In the genomic region with DNA sequence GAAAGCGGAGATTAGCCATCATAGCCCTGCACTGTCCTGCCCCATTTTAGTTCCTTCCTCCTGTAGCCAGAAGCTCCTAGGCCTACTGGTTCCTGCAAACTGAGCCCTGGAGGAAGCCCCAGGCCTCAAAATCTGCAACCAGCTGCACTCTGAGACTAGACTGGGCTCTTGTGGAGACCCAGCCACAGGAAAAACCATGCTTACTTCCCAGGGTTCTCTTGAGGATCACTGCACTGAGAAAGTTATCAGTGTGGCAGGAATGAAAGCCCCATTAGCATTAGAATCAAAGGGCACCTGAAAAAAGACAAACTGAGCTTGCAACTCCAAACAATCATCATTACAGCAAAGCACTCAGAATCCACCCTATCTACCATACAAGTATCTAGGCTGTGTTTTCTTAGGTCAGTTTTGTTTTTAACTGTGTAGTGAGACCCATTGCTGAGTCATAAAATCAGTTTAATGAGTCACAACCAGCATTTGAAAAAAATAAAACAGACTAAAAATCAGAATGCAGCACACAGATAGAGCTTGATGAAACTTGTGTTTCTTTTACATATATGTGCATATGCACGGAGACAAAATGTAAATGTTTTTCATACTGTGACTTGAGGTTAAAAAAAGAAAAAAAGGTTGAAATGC, we compare ENCODE assay signal across 13 cellular contexts.
DNase-seq lines count a peak whose midpoint lies in the region; ATAC-seq and TF ChIP-seq lines count a peak whose summit lies in the region.
"Had no signal": no experiment of that assay in that cellular context is flagged by ENCODE, and none has a peak within 500 bp of the region (broad histone marks: within the 10 kb centered on the region; RNA-seq: fewer than 3 reads in every experiment).

No MANE protein-coding gene starts in this region.

- in situ Hi-C loops in IMR-90 (cut with MboI; ENCODE audit: low sequenced_read_pairs): no loop called here

- no TSS peak for BruUV-seq in IMR-90 (replicated peaks; lab: Mats Ljungman, UMichigan)

- H3K36me3 ChIP-seq in IMR-90 (ENCODE audit: control insufficient read depth, insufficient read depth, low read length) (no peaks in the 10 kb centered on the region), mesenchymal stem cell (ENCODE audit: control insufficient read depth in 1 of 2, insufficient read depth in 2 of 2, low read depth in 1 of 2, low read length in 2 of 2) (no peaks in the 10 kb centered on the region)
- H3K36me3 ChIP-seq: gastrocnemius medialis, transverse colon had no signal

- peak overlapping the region; percentile 70 for H3K18ac ChIP-seq in IMR-90 (ENCODE audit: low read depth, low read length)
- peak overlapping the region; percentile 70 to 76 for H3K18ac ChIP-seq in mesenchymal stem cell (ENCODE audit: low read depth in 1 of 2, low read length in 2 of 2)

- H3K23ac ChIP-seq in IMR-90 (ENCODE audit: low read depth, low read length) (0 out of 2 replicates have a peak overlapping the region, but pooled peaks have one; percentile 4), mesenchymal stem cell (ENCODE audit: low read length in 2 of 2) (no peak overlapping the region)

- TF ChIP-seq CTCF in IMR-90 (conservative IDR thresholded peaks at IDR 0.05; ENCODE audit: low read depth, low read length): no peak
- TF ChIP-seq CTCF in choroid plexus epithelial cell (conservative IDR thresholded peaks at IDR 0.05; ENCODE audit: low read depth, low read length): no peak

- H3K27me3 ChIP-seq in IMR-90 (ENCODE audit: control insufficient read depth, insufficient read depth, low read length): no peaks in the 10 kb centered on the region
- H3K27me3 ChIP-seq in mesenchymal stem cell (ENCODE audit: control insufficient read depth in 1 of 2, insufficient read depth in 1 of 2, low read length in 2 of 2): no peaks in the 10 kb centered on the region
- H3K27me3 ChIP-seq: gastrocnemius medialis, transverse colon had no signal

- 100% methylated on average over 1 of the region's 2 CpGs; no CpG with 5 or more reads in 1 of the 2 experiments for WGBS in IMR-90 (ENCODE audit: extremely low coverage in 2 of 2, insufficient read length in 1 of 2), 2 experiments
- 70% methylated on average over 2 of the region's 2 CpGs for WGBS in mesenchymal stem cell

- intact Hi-C loops in IMR-90 (cut with micrococcal nuclease): no loop called here

- H2AFZ ChIP-seq in IMR-90 (replicated peaks; ENCODE audit: low read length, poor library complexity) (peak overlapping the region; percentile 45), mesenchymal stem cell (ENCODE audit: low read depth, low read length) (peak overlapping the region; percentile 31)

- H3K79me1 ChIP-seq in IMR-90 (ENCODE audit: low read depth in 1 of 2, low read length in 2 of 2): no peaks in the 10 kb centered on the region
- H3K79me1 ChIP-seq in mesenchymal stem cell (replicated peaks; ENCODE audit: low read length, poor library complexity, severe bottlenecking): no peaks in the 10 kb centered on the region

- peak overlapping the region; percentile 6 for H2AK9ac ChIP-seq in IMR-90 (replicated peaks; ENCODE audit: low read depth, low read length, poor library complexity)

- H3K4ac ChIP-seq in IMR-90 (ENCODE audit: low read depth, low read length) (peak overlapping the region; percentile 87), mesenchymal stem cell (ENCODE audit: low read depth in 1 of 2, low read length in 2 of 2) (peak overlapping the region; percentile 17 to 71)

- peak overlapping the region; percentile 69; the same call in 1 of the 2 replicates for H4K5ac ChIP-seq in IMR-90 (ENCODE audit: low read depth, low read length)

- peak overlapping the region; percentile 50; the same call in 1 of the 2 replicates for H3K56ac ChIP-seq in IMR-90 (ENCODE audit: extremely low read depth, insufficient read depth, low read length)

- POLR2A ChIA-PET in IMR-90 (lab: Charles Lee; ENCODE audit: unreplicated experiment): no interaction called here

- dilution Hi-C loops in IMR-90 (cut with HindIII; ENCODE audit: low sequenced_read_pairs, unreplicated experiment): no loop called here

- no peak overlapping the region for H3K4me3 ChIP-seq in IMR-90 (ENCODE audit: insufficient read depth, low read depth, low read length)
- H3K4me3 ChIP-seq in choroid plexus epithelial cell (ENCODE audit: low read depth, low read length): no peak overlapping the region
- H3K4me3 ChIP-seq in mesenchymal stem cell (ENCODE audit: insufficient read depth in 1 of 2, low read depth in 1 of 2, low read length in 2 of 2): no peak overlapping the region
- H3K4me3 ChIP-seq: gastrocnemius medialis, transverse colon had no signal

- H2AK5ac ChIP-seq in IMR-90 (ENCODE audit: low read depth, low read length) (peak overlapping the region; percentile 78; the same call in 1 of the 2 replicates), mesenchymal stem cell (ENCODE audit: low read length, severe bottlenecking) (peak overlapping the region; percentile 97)

- H4K91ac ChIP-seq in IMR-90 (ENCODE audit: insufficient read depth, low read depth, low read length): peak overlapping the region; percentile 86
- H4K91ac ChIP-seq in mesenchymal stem cell (ENCODE audit: low read length): peak overlapping the region; percentile 71

- H3K9me3 ChIP-seq in IMR-90 (ENCODE audit: control insufficient read depth, insufficient read depth, low read length): no peaks in the 10 kb centered on the region
- no peaks in the 10 kb centered on the region for H3K9me3 ChIP-seq in mesenchymal stem cell (ENCODE audit: control insufficient read depth, low read length)
- H3K9me3 ChIP-seq: gastrocnemius medialis, transverse colon had no signal

- H2BK5ac ChIP-seq in IMR-90 (ENCODE audit: low read depth, low read length, poor library complexity, severe bottlenecking): peak overlapping the region; percentile 79
- peak overlapping the region; percentile 68 for H2BK5ac ChIP-seq in mesenchymal stem cell (ENCODE audit: low read depth, low read length, poor library complexity, severe bottlenecking)

- H2BK20ac ChIP-seq in IMR-90 (ENCODE audit: low read depth, low read length): peak overlapping the region; percentile 96

- H3K4me2 ChIP-seq in IMR-90 (ENCODE audit: low read depth, low read length): peak overlapping the region; percentile 25
- H3K4me2 ChIP-seq in mesenchymal stem cell (ENCODE audit: low read length, poor library complexity, severe bottlenecking): no peak overlapping the region

- ATAC-seq in IMR-90 (ENCODE audit: low read depth) (peak; percentile 88), HG02759 (IDR thresholded peaks at IDR 0.05; ENCODE audit: unreplicated experiment) (no peak)

- no peak for TF ChIP-seq POLR2A in IMR-90 (IDR thresholded peaks at IDR 0.05; ENCODE audit: low read depth, low read length)

- no peak for TF ChIP-seq RAD21 in IMR-90 (IDR thresholded peaks at IDR 0.05; ENCODE audit: low read length)

- DNase-seq in EH (ENCODE audit: low read depth): peak; percentile 83
- DNase-seq in IMR-90: peak; percentile 90
- DNase-seq in choroid plexus epithelial cell (ENCODE audit: low read depth): peak; percentile 78
- DNase-seq in mesenchymal stem cell: peak; percentile 77
- DNase-seq in cerebellar nuclear complex (lab: John Stamatoyannopoulos, UW): no peak
- no peak for DNase-seq in DMS 273 treated with DMSO at 0.1 percent for 48 hours (lab: John Stamatoyannopoulos, UW)
- no peak for DNase-seq in activated naive CD4-positive, alpha-beta T cell treated with Interleukin-2 at 50 U/mL for 16 hours
- DNase-seq: CD4-positive, alpha-beta memory T cell; gastrocnemius medialis; NCI-H2107; T1000; transverse colon had no signal

- peak overlapping the region; percentile 24 to 71; a peak in 2 of 4 replicates for H4K8ac ChIP-seq in IMR-90 (ENCODE audit: low read depth in 2 of 2, low read length in 2 of 2)
- H4K8ac ChIP-seq in mesenchymal stem cell (ENCODE audit: low read length): peak overlapping the region; percentile 74

- peak overlapping the region; percentile 78 for H3K27ac ChIP-seq in IMR-90 (ENCODE audit: insufficient read depth, low read length)
- H3K27ac ChIP-seq in mesenchymal stem cell (ENCODE audit: low read length, poor library complexity, severe bottlenecking): peak overlapping the region; percentile 57
- H3K27ac ChIP-seq: transverse colon had no signal

- H2BK15ac ChIP-seq in IMR-90 (ENCODE audit: low read depth, low read length) (peak overlapping the region; percentile 84; the same call in 2 of the 3 replicates), mesenchymal stem cell (ENCODE audit: low read depth, poor library complexity, severe bottlenecking) (no peak overlapping the region)

- H2BK12ac ChIP-seq in mesenchymal stem cell (ENCODE audit: low read length in 2 of 2): peak overlapping the region in 1 of 2 experiments; percentile 78

- no peaks in the 10 kb centered on the region for H4K20me1 ChIP-seq in IMR-90 (ENCODE audit: insufficient read depth, low read length)

- no peak overlapping the region for H3K9ac ChIP-seq in IMR-90 (ENCODE audit: low read depth, low read length)
- peak overlapping the region; percentile 35 for H3K9ac ChIP-seq in mesenchymal stem cell (ENCODE audit: low read length)

- H2BK120ac ChIP-seq in IMR-90 (ENCODE audit: low read depth, low read length) (peak overlapping the region; percentile 93), mesenchymal stem cell (ENCODE audit: low read depth, low read length) (no peak overlapping the region)

- H3K14ac ChIP-seq in IMR-90 (replicated peaks; ENCODE audit: low read depth, low read length): peak overlapping the region; percentile 80
- H3K14ac ChIP-seq in mesenchymal stem cell (ENCODE audit: low read length in 2 of 2): no peak overlapping the region

- CTCF ChIA-PET in IMR-90 (lab: Yijun Ruan, JAX): interaction anchor here (0.6 to 1.2 kb wide), 3 partner anchors 80 to 1151 kb away, joined by 3 read pairs; no protein-coding TSS in a partner anchor

- H3K4me1 ChIP-seq in IMR-90 (ENCODE audit: control insufficient read depth, insufficient read depth, low read length) (peaks cover 18% of the 10 kb centered on the region), mesenchymal stem cell (ENCODE audit: control insufficient read depth, insufficient read depth, low read depth, low read length) (peaks cover 14% of the 10 kb centered on the region)
- H3K4me1 ChIP-seq: transverse colon had no signal

- H3K9me1 ChIP-seq in IMR-90 (ENCODE audit: insufficient read depth, low read length): peaks cover 11% of the 10 kb centered on the region

TF ChIP-seq in IMR-90, 13 proteins besides CTCF, POLR2A, EP300 and RAD21 (continues in another document):
- TF ChIP-seq CHD1 (IDR thresholded peaks at IDR 0.05; ENCODE audit: low read depth, low read length) (no peak), CEBPB (IDR thresholded peaks at IDR 0.05; ENCODE audit: low read depth, low read length) (no peak), MXI1 (IDR thresholded peaks at IDR 0.05; ENCODE audit: borderline replicate concordance, low read depth, low read length) (no peak), NFE2L2 (IDR thresholded peaks at IDR 0.05; ENCODE audit: low read depth, low read length) (peak; percentile 77; the same call in 1 of the 2 replicates)
- TF ChIP-seq, protein P1, sequence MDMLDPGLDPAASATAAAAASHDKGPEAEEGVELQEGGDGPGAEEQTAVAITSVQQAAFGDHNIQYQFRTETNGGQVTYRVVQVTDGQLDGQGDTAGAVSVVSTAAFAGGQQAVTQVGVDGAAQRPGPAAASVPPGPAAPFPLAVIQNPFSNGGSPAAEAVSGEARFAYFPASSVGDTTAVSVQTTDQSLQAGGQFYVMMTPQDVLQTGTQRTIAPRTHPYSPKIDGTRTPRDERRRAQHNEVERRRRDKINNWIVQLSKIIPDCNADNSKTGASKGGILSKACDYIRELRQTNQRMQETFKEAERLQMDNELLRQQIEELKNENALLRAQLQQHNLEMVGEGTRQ (IDR thresholded peaks at IDR 0.05; ENCODE audit: low read depth, low read length): no peak

Comparison
In these comparisons a context has a peak if more than half of its experiments do, and no peak if none do; other contexts are left out.
1. DNase-seq: peak in EH (single experiment), IMR-90 (single experiment), choroid plexus epithelial cell (single experiment) and mesenchymal stem cell (single experiment); none in cerebellar nuclear complex (0 of 2), DMS 273 treated with DMSO at 0.1 percent for 48 hours (single experiment) and activated naive CD4-positive, alpha-beta T cell treated with Interleukin-2 at 50 U/mL for 16 hours (single experiment).